19 cellular contexts compared by ENCODE assay signal in genomic region chr9:1462626-1463308, GRCh38.
"Had no signal": no experiment of that assay in that cellular context is flagged by ENCODE, and none has a peak within 500 bp of the region (broad histone marks: within the 10 kb centered on the region; RNA-seq: fewer than 3 reads in every experiment).

No MANE protein-coding gene starts in this region.

- ATAC-seq: heart right ventricle; naive thymus-derived CD8-positive, alpha-beta T cell; psoas muscle; right cardiac atrium had no signal

- H3K4me1 ChIP-seq: ascending aorta, breast epithelium, esophagus muscularis mucosa, heart right ventricle, psoas muscle, uterus had no signal

- H3K27ac ChIP-seq: ascending aorta, breast epithelium, esophagus muscularis mucosa, heart right ventricle, psoas muscle, skin epidermis, transverse colon, uterus, VCaP had no signal

- H3K4me3 ChIP-seq: ascending aorta, breast epithelium, esophagus muscularis mucosa, heart right ventricle, psoas muscle, skin epidermis, transverse colon, uterus had no signal

- H3K9me3 ChIP-seq: ascending aorta, breast epithelium, esophagus muscularis mucosa, heart right ventricle, psoas muscle, transverse colon, uterus had no signal

- H3K36me3 ChIP-seq: ascending aorta, breast epithelium, esophagus muscularis mucosa, heart right ventricle, transverse colon, uterus had no signal

- DNase-seq: activated CD4-positive, CD25-positive, alpha-beta regulatory T cell treated with anti-CD3 and anti-CD28 coated beads, Interleukin-2, amount 50 U/mL, for 72 hours; activated CD8-positive, alpha-beta memory T cell treated with anti-CD3 and anti-CD28 coated beads for 24 hours; activated CD8-positive, alpha-beta memory T cell treated with anti-CD3 and anti-CD28 coated beads, Interleukin-2, amount 50 U/mL, for 48 hours; activated gamma-delta T cell; cerebellar nuclear complex; effector CD4-positive, alpha-beta T cell; heart right ventricle; kidney glomerular epithelial cell; naive thymus-derived CD8-positive, alpha-beta T cell; psoas muscle; right cardiac atrium; stimulated activated CD4-positive, alpha-beta T cell treated with anti-CD3 and anti-CD28 coated beads, Interleukin-2, amount 100 ng/mL, for 48 hours; transverse colon had no signal
